2 cellular contexts compared by ENCODE assay signal in genomic region chr4:149884046-149884445, GRCh38.
TF ChIP-seq lines count a peak whose summit lies in the region.

No MANE protein-coding gene starts in this region.

TF ChIP-seq in IMR-90, 13 proteins besides CTCF, POLR2A, EP300 and RAD21:
- TF ChIP-seq RCOR1 (IDR thresholded peaks at IDR 0.05; ENCODE audit: insufficient replicate concordance, low read length) = no peak
- TF ChIP-seq, protein P1, sequence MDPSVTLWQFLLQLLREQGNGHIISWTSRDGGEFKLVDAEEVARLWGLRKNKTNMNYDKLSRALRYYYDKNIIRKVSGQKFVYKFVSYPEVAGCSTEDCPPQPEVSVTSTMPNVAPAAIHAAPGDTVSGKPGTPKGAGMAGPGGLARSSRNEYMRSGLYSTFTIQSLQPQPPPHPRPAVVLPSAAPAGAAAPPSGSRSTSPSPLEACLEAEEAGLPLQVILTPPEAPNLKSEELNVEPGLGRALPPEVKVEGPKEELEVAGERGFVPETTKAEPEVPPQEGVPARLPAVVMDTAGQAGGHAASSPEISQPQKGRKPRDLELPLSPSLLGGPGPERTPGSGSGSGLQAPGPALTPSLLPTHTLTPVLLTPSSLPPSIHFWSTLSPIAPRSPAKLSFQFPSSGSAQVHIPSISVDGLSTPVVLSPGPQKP (IDR thresholded peaks at IDR 0.05; ENCODE audit: borderline replicate concordance, low read depth, low read length) = no peak
- no peak for TF ChIP-seq MAFK (IDR thresholded peaks at IDR 0.05; ENCODE audit: low read depth, low read length)
- TF ChIP-seq MAZ (IDR thresholded peaks at IDR 0.05; ENCODE audit: borderline replicate concordance, low read depth, low read length) = no peak
- TF ChIP-seq, protein P2, sequence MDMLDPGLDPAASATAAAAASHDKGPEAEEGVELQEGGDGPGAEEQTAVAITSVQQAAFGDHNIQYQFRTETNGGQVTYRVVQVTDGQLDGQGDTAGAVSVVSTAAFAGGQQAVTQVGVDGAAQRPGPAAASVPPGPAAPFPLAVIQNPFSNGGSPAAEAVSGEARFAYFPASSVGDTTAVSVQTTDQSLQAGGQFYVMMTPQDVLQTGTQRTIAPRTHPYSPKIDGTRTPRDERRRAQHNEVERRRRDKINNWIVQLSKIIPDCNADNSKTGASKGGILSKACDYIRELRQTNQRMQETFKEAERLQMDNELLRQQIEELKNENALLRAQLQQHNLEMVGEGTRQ (IDR thresholded peaks at IDR 0.05; ENCODE audit: low read depth, low read length) = no peak
- no peak for TF ChIP-seq RFX5 (IDR thresholded peaks at IDR 0.05; ENCODE audit: low read depth, low read length)
- TF ChIP-seq BHLHE40 (IDR thresholded peaks at IDR 0.05; ENCODE audit: low read depth, low read length) = no peak
- TF ChIP-seq MXI1 (IDR thresholded peaks at IDR 0.05; ENCODE audit: borderline replicate concordance, low read depth, low read length) = no peak
- no peak for TF ChIP-seq CHD1 (IDR thresholded peaks at IDR 0.05; ENCODE audit: low read depth, low read length)
- no peak for TF ChIP-seq FOS (IDR thresholded peaks at IDR 0.05; ENCODE audit: low read depth, low read length)
- no peak for TF ChIP-seq SMC3 (IDR thresholded peaks at IDR 0.05; ENCODE audit: low read depth, low read length)
- TF ChIP-seq NFE2L2 (IDR thresholded peaks at IDR 0.05; ENCODE audit: low read depth, low read length) = no peak

TF ChIP-seq in WTC11, 78 proteins besides CTCF, POLR2A, EP300 and RAD21:
- TF ChIP-seq ZNF671 (CRISPR knock-in tag; IDR thresholded peaks at IDR 0.05) = no peak
- TF ChIP-seq TEAD1 (CRISPR knock-in tag; IDR thresholded peaks at IDR 0.05) = no peak
- no peak for TF ChIP-seq JUN (CRISPR knock-in tag; IDR thresholded peaks at IDR 0.05)
- TF ChIP-seq NR3C1 (CRISPR knock-in tag; conservative IDR thresholded peaks at IDR 0.05; ENCODE audit: low read depth) = no peak
- TF ChIP-seq, protein P3, sequence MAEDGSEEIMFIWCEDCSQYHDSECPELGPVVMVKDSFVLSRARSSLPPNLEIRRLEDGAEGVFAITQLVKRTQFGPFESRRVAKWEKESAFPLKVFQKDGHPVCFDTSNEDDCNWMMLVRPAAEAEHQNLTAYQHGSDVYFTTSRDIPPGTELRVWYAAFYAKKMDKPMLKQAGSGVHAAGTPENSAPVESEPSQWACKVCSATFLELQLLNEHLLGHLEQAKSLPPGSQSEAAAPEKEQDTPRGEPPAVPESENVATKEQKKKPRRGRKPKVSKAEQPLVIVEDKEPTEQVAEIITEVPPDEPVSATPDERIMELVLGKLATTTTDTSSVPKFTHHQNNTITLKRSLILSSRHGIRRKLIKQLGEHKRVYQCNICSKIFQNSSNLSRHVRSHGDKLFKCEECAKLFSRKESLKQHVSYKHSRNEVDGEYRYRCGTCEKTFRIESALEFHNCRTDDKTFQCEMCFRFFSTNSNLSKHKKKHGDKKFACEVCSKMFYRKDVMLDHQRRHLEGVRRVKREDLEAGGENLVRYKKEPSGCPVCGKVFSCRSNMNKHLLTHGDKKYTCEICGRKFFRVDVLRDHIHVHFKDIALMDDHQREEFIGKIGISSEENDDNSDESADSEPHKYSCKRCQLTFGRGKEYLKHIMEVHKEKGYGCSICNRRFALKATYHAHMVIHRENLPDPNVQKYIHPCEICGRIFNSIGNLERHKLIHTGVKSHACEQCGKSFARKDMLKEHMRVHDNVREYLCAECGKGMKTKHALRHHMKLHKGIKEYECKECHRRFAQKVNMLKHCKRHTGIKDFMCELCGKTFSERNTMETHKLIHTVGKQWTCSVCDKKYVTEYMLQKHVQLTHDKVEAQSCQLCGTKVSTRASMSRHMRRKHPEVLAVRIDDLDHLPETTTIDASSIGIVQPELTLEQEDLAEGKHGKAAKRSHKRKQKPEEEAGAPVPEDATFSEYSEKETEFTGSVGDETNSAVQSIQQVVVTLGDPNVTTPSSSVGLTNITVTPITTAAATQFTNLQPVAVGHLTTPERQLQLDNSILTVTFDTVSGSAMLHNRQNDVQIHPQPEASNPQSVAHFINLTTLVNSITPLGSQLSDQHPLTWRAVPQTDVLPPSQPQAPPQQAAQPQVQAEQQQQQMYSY (CRISPR knock-in tag; IDR thresholded peaks at IDR 0.05) = no peak
- no peak for TF ChIP-seq ZNF263 (CRISPR knock-in tag; IDR thresholded peaks at IDR 0.05; ENCODE audit: low read depth)
- TF ChIP-seq TEAD4 (CRISPR knock-in tag; IDR thresholded peaks at IDR 0.05) = no peak
- TF ChIP-seq, protein P4, sequence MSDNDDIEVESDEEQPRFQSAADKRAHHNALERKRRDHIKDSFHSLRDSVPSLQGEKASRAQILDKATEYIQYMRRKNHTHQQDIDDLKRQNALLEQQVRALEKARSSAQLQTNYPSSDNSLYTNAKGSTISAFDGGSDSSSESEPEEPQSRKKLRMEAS (CRISPR knock-in tag; IDR thresholded peaks at IDR 0.05) = no peak
- no peak for TF ChIP-seq RELA (CRISPR knock-in tag; IDR thresholded peaks at IDR 0.05; ENCODE audit: borderline replicate concordance)
- TF ChIP-seq ZNF232 (CRISPR knock-in tag; IDR thresholded peaks at IDR 0.05) = no peak
- TF ChIP-seq NFATC4 (CRISPR knock-in tag; IDR thresholded peaks at IDR 0.05) = no peak
- no peak for TF ChIP-seq TCF7 (CRISPR knock-in tag; IDR thresholded peaks at IDR 0.05; ENCODE audit: low read depth)
- no peak for TF ChIP-seq ATF2 (CRISPR knock-in tag; IDR thresholded peaks at IDR 0.05; ENCODE audit: borderline replicate concordance, low read depth)
- TF ChIP-seq GTF2I (CRISPR knock-in tag; conservative IDR thresholded peaks at IDR 0.05) = no peak
- TF ChIP-seq JAZF1 (CRISPR knock-in tag; IDR thresholded peaks at IDR 0.05) = no peak
- TF ChIP-seq ZNF281 (CRISPR knock-in tag; IDR thresholded peaks at IDR 0.05) = no peak
- no peak for TF ChIP-seq ZNF416 (CRISPR knock-in tag; IDR thresholded peaks at IDR 0.05)
- TF ChIP-seq IRF2 (CRISPR knock-in tag; IDR thresholded peaks at IDR 0.05; ENCODE audit: borderline replicate concordance, low read depth) = no peak
- TF ChIP-seq SOX15 (CRISPR knock-in tag; IDR thresholded peaks at IDR 0.05) = no peak
- TF ChIP-seq FOXJ3 (CRISPR knock-in tag; IDR thresholded peaks at IDR 0.05; ENCODE audit: borderline replicate concordance) = no peak
